15 cellular contexts compared by ENCODE assay signal in the genomic region with DNA sequence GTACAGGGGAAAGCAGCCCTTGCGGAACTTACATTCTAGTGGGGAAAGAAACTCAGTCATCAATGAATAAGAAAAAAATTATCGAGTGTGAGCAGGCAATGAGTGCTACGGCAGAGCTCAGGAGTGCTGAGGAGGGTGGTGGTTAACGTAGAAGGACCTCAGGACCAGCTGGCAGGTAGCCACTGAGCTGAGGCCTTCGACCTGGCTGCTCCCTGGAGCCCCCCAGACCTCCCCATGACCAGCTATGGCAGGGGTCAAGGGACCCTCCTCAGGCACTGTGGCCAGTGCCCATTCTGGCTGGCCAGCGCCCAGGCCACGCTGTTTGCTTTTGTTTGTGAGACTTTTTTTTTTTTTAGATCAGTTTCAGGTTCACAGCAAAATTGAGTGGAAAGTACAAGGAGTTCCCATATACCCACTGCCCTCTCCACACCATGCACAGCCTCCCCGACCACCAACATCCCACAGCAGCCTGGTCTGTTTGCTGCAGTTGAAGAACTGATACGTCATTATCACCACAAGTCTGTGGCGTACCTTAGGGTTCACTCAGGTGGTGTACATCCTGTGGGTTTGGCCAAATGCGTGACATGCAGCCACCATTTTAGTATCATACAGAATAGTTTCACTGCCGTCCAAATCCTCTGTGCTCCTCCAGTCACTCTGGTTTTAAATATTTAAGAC. TPM values are rescaled to one million over a fixed set of nuclear protein-coding genes. Genes with fewer than 3 reads are reported as not detected.
DNase-seq lines count a peak whose midpoint lies in the region; ATAC-seq, FAIRE-seq and TF ChIP-seq lines count a peak whose summit lies in the region.
"Had no signal": no experiment of that assay in that cellular context is flagged by ENCODE, and none has a peak within 500 bp of the region (broad histone marks: within the 10 kb centered on the region; RNA-seq: fewer than 3 reads in every experiment).

No MANE protein-coding gene starts in this region.

- H2AFZ ChIP-seq in smooth muscle cell (ENCODE audit: low read depth): no peak overlapping the region

- H3K36me3 ChIP-seq in HUES48 (ENCODE audit: control insufficient read depth, insufficient read depth, low read length) (no peaks in the 10 kb centered on the region), iPS-20b (ENCODE audit: insufficient read depth, low read depth, low read length) (no peaks in the 10 kb centered on the region), smooth muscle cell (ENCODE audit: low read depth) (no peaks in the 10 kb centered on the region), tibial nerve (no peaks in the 10 kb centered on the region)
- H3K36me3 ChIP-seq: SJSA1 had no signal

- no peak for TF ChIP-seq POLR2A in tibial nerve (IDR thresholded peaks at IDR 0.05)

- WGBS in smooth muscle cell (ENCODE audit: low lambda C conversion rate): 85% methylated on average over 12 of the region's 12 CpGs
- WGBS in tibial nerve, 2 donors: 75 to 80% methylated on average over 12 of the region's 12 CpGs

- H3K27me3 ChIP-seq in HUES48 (ENCODE audit: control insufficient read depth, insufficient read depth, low read length): no peaks in the 10 kb centered on the region
- peaks cover 11% of the 10 kb centered on the region; the same call in 1 of the 2 replicates for H3K27me3 ChIP-seq in iPS-20b (ENCODE audit: insufficient read depth, low read length)
- H3K27me3 ChIP-seq in smooth muscle cell (ENCODE audit: low read depth): no peaks in the 10 kb centered on the region
- no peaks in the 10 kb centered on the region for H3K27me3 ChIP-seq in tibial nerve
- H3K27me3 ChIP-seq: SJSA1 had no signal

- H3K4me1 ChIP-seq in HUES48 (ENCODE audit: control insufficient read depth, insufficient read depth, low read length) (peaks cover 22% of the 10 kb centered on the region), iPS-20b (ENCODE audit: insufficient read depth, low read length) (peaks cover 13% of the 10 kb centered on the region; the same call in 1 of the 2 replicates), smooth muscle cell (ENCODE audit: low read depth) (no peaks in the 10 kb centered on the region), tibial nerve (no peaks in the 10 kb centered on the region)
- H3K4me1 ChIP-seq: psoas muscle, SJSA1 had no signal

- no peaks in the 10 kb centered on the region for H4K20me1 ChIP-seq in smooth muscle cell (ENCODE audit: low read depth)

- H3K4me3 ChIP-seq in HUES48 (ENCODE audit: low read depth, low read length) (no peak overlapping the region), iPS-20b (ENCODE audit: low read length) (peak overlapping the region; percentile 27; the same call in 1 of the 2 replicates), smooth muscle cell (no peak overlapping the region), tibial nerve (no peak overlapping the region)
- H3K4me3 ChIP-seq: psoas muscle, SJSA1 had no signal

- FAIRE-seq in GM18507 (lab: Jason Lieb, UNC): peak; percentile 73

- no peaks in the 10 kb centered on the region for H3F3A ChIP-seq in smooth muscle cell (ENCODE audit: low read depth)

- TF ChIP-seq EP300 in tibial nerve (IDR thresholded peaks at IDR 0.05): no peak

- H3K27ac ChIP-seq in HUES48 (ENCODE audit: low read depth, low read length): peak overlapping the region; percentile 84
- H3K27ac ChIP-seq in iPS-20b (ENCODE audit: low read length): no peak overlapping the region
- no peak overlapping the region for H3K27ac ChIP-seq in smooth muscle cell (ENCODE audit: low read depth)
- no peak overlapping the region for H3K27ac ChIP-seq in tibial nerve
- H3K27ac ChIP-seq: psoas muscle, SJSA1 had no signal

- H3K4me2 ChIP-seq in smooth muscle cell: no peak overlapping the region

- intact Hi-C loops in cardiac septum (cut with DNase I): loop anchor here (5.0 kb wide), 1 partner anchor 736 kb away; no protein-coding TSS in a partner anchor

- ATAC-seq in HG03135 (IDR thresholded peaks at IDR 0.05; ENCODE audit: unreplicated experiment): no peak
- ATAC-seq: psoas muscle had no signal

- H3K9me3 ChIP-seq in HUES48 (ENCODE audit: control insufficient read depth, insufficient read depth, low read length) (no peaks in the 10 kb centered on the region), iPS-20b (ENCODE audit: insufficient read depth, low read depth, low read length) (no peaks in the 10 kb centered on the region), smooth muscle cell (replicated peaks; ENCODE audit: low read depth) (no peaks in the 10 kb centered on the region), tibial nerve (no peaks in the 10 kb centered on the region)
- H3K9me3 ChIP-seq: psoas muscle, SJSA1 had no signal

- H3K9ac ChIP-seq in HUES48 (ENCODE audit: low read depth, low read length): no peak overlapping the region
- H3K9ac ChIP-seq in iPS-20b (ENCODE audit: low read depth, low read length): no peak overlapping the region
- H3K9ac ChIP-seq in smooth muscle cell (ENCODE audit: low read depth): no peak overlapping the region

- peak; percentile 6 for DNase-seq in D341Med (ENCODE audit: low spot score)
- DNase-seq in GM18507 (ENCODE audit: extremely low spot score, insufficient read length, low read depth): no peak
- DNase-seq in cardiac septum (ENCODE audit: low spot score): no peak
- no peak for DNase-seq in smooth muscle cell (lab: John Stamatoyannopoulos, UW; ENCODE audit: unreplicated experiment)
- DNase-seq in tibial nerve (ENCODE audit: low spot score in 2 of 2): no peak
- DNase-seq: AML-193, amniotic stem cell, DMS 273 treated with DMSO at 0.1 percent for 48 hours, erythroblast, IMR-90, psoas muscle had no signal

- no peak for TF ChIP-seq CTCF in smooth muscle cell (IDR thresholded peaks at IDR 0.05; ENCODE audit: borderline replicate concordance, insufficient read depth, poor library complexity, severe bottlenecking)
- TF ChIP-seq CTCF in tibial nerve (IDR thresholded peaks at IDR 0.05): no peak

- no peaks in the 10 kb centered on the region for H3K79me2 ChIP-seq in smooth muscle cell (ENCODE audit: low read depth)

RNA-seq across cellular contexts. Expression of gene TTC22, which starts 11.8 kb away (rescaled TPM):
- 0.08 TPM for total RNA-seq in cardiac septum
- 1.3 TPM in 2 replicates for total RNA-seq in smooth muscle cell
- 0.50 and 2.5 TPM in 2 replicates for polyA plus RNA-seq in smooth muscle cell
- total RNA-seq in tibial nerve: not detected
- total RNA-seq: IMR-90, SJSA1 had no signal
- polyA plus RNA-seq: IMR-90 had no signal

RNA-seq across cellular contexts. Expression of gene PARS2, which starts 48.6 kb away (rescaled TPM):
- total RNA-seq in cardiac septum (3.8 TPM), smooth muscle cell (1.7 and 4.1 TPM in 2 replicates), tibial nerve (10 to 100 TPM in 1 of 4 donors, 1 to 10 TPM in 3; 3.3 to 11.4 (median 5.4) TPM)
- polyA plus RNA-seq in smooth muscle cell: 4.5 and 5.7 TPM in 2 replicates
